Comparison of ENCODE assay signal across 8 cellular contexts in the genomic region with DNA sequence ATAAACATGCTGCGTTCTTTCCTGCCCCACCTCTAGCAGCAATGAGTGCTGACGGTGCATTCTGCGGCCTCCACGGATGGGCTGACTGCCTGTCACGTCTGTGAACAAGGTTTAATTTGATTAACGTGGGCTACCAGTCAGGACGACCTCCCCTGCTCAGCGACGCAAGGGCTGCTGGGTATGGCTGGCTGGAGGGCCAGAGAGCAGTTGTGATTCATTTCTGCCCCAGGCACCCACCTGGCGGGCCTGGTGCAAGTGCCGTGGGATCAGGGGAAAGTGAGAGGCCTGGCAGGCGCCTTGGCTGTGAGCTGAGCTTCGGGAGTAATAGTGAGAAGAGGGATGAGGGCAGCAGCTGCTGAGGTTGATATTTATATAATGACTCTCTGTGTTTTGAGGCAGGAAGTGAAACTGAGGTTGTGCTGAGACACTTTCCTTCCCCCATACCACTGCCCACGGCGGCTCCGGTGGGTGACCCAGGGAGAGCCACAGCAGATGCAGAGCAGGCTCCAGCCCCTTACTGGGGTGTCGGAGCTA.
DNase-seq lines count a peak whose midpoint lies in the region; ATAC-seq and TF ChIP-seq lines count a peak whose summit lies in the region.

No MANE protein-coding gene starts in this region.

- no peaks in the 10 kb centered on the region for H3K27me3 Mint-ChIP-seq in CD4-positive, alpha-beta memory T cell

- no peaks in the 10 kb centered on the region for H3K36me3 Mint-ChIP-seq in CD4-positive, alpha-beta memory T cell

- peaks cover 21 to 25% (median 22%) of the 10 kb centered on the region in 4 donors for H3K4me1 Mint-ChIP-seq in CD4-positive, alpha-beta memory T cell

- peak overlapping the region; percentile 69 to 91 (median 84) for H3K4me3 Mint-ChIP-seq in CD4-positive, alpha-beta memory T cell

- H3K36me3 ChIP-seq in CD4-positive, alpha-beta memory T cell (ENCODE audit: insufficient read depth, low read length), result no peaks in the 10 kb centered on the region
- H3K36me3 ChIP-seq in gastrocnemius medialis, result no peaks in the 10 kb centered on the region

- CTCF ChIA-PET in CD4-positive, alpha-beta memory T cell (lab: Charles Lee; ENCODE audit: partially characterized antibody), result interaction anchor here (0.9 to 1.8 kb wide), 3 partner anchors 9 to 197 kb away, joined by 3 to 4 read pairs (median 3); no protein-coding TSS in a partner anchor

- intact Hi-C loops in CD4-positive, alpha-beta memory T cell (cut with micrococcal nuclease), result loop anchor here (2.0 kb wide), 1 partner anchor 17 kb away; no protein-coding TSS in a partner anchor
- intact Hi-C loops in gastrocnemius medialis (cut with DNase I; ENCODE audit: low total_unique reads), result no loop called here

- H3K4me3 ChIP-seq in CD4-positive, alpha-beta memory T cell (ENCODE audit: low read length in 2 of 2), result peak overlapping the region in 1 of 2 donors; percentile 7
- H3K4me3 ChIP-seq in gastrocnemius medialis, result peak overlapping the region in 1 of 4 donors; percentile 6

- peaks cover 17% of the 10 kb centered on the region for H3K4me1 ChIP-seq in CD4-positive, alpha-beta memory T cell (ENCODE audit: insufficient read depth, low read length)
- peaks cover 11 to 44% of the 10 kb centered on the region in 2 donors for H3K4me1 ChIP-seq in gastrocnemius medialis

- H3K27ac Mint-ChIP-seq in CD4-positive, alpha-beta memory T cell, result peak overlapping the region in 6 of 7 donors; percentile 53 to 94 (median 93)

- no peak overlapping the region for H3K27ac ChIP-seq in CD4-positive, alpha-beta memory T cell (ENCODE audit: low read depth, low read length)
- peak overlapping the region; percentile 79 to 88 (median 86) for H3K27ac ChIP-seq in gastrocnemius medialis

- in situ Hi-C loops in gastrocnemius medialis (cut with MboI; ENCODE audit: low sequenced_read_pairs in 4 of 4), result no loop called here

- POLR2A ChIA-PET in CD4-positive, alpha-beta memory T cell (lab: Charles Lee; ENCODE audit: partially characterized antibody), result interaction anchor here (0.6 to 1.6 kb wide), 6 partner anchors 9 to 195 kb away, joined by 3 to 7 read pairs (median 4); a partner anchor contains a TSS

- H3K27me3 ChIP-seq in CD4-positive, alpha-beta memory T cell (ENCODE audit: insufficient read depth, low read length), result no peaks in the 10 kb centered on the region
- no peaks in the 10 kb centered on the region for H3K27me3 ChIP-seq in gastrocnemius medialis

- no peaks in the 10 kb centered on the region for H3K9me3 Mint-ChIP-seq in CD4-positive, alpha-beta memory T cell

- TF ChIP-seq POLR2A in gastrocnemius medialis (IDR thresholded peaks at IDR 0.05), result no peak

- DNase-seq in CD4-positive, alpha-beta memory T cell, result peak in 4 of 5 donors; percentile 16 to 37 (median 18)
- DNase-seq in activated CD8-positive, alpha-beta memory T cell treated with anti-CD3 and anti-CD28 coated beads for 48 hours (ENCODE audit: low read depth in 2 of 3, low spot score in 2 of 3), result peak in 2 of 3 experiments; percentile 19 to 38
- DNase-seq in gastrocnemius medialis (peak; percentile 64 to 88), NCI-H1930 (lab: John Stamatoyannopoulos, UW) (no peak), HT-29 (ENCODE audit: low spot score) (no peak), dermis blood vessel endothelial cell (no peak)

- H3K9me3 ChIP-seq in CD4-positive, alpha-beta memory T cell (ENCODE audit: control insufficient read depth in 1 of 2, low read length in 2 of 2), result no peaks in the 10 kb centered on the region
- no peaks in the 10 kb centered on the region for H3K9me3 ChIP-seq in gastrocnemius medialis

- ATAC-seq in GM19438 (IDR thresholded peaks at IDR 0.05; ENCODE audit: low read depth, unreplicated experiment) (peak; percentile 98), HG03378 (IDR thresholded peaks at IDR 0.05; ENCODE audit: unreplicated experiment) (peak; percentile 98), gastrocnemius medialis (peak; percentile 34 to 88)

- TF ChIP-seq CTCF in gastrocnemius medialis (IDR thresholded peaks at IDR 0.05 in 4 of 5, conservative IDR thresholded peaks at IDR 0.05 in 1 of 5), result no peak

Comparison
In these comparisons a context has a peak if more than half of its experiments do, and no peak if none do; other contexts are left out.
1. DNase-seq: peak in CD4-positive, alpha-beta memory T cell (4 of 5), activated CD8-positive, alpha-beta memory T cell treated with anti-CD3 and anti-CD28 coated beads for 48 hours (2 of 3) and gastrocnemius medialis (2 of 2); none in NCI-H1930 (0 of 2), HT-29 (single experiment) and dermis blood vessel endothelial cell (single experiment).
2. Peak in every context shown above with its lines, with median percentiles within 50 percentile points of each other: ATAC-seq.